1 cellular context compared by ENCODE assay signal in the genomic region with DNA sequence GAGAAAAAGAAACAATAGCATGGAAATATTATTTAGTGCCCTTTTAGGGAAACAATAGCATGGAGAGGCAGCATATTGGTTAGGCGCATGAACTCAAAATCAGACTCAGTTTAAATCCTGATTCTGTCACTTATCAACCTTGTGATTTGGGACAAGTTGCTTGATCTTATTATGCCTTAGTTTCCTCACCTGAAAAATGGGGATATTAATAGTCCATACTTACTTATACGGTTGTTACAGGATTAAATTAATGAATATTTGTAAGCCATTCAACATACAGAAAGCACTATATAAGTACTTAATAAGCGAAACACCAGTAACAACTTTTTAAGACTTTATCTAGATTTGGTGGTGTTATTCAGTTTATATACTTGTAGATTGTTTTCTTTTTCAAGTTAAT.
TF ChIP-seq lines count a peak whose summit lies in the region.

No MANE protein-coding gene starts in this region.

TF ChIP-seq in HepG2, 621 proteins besides CTCF, POLR2A, EP300 and RAD21:
- TF ChIP-seq ZNF629 (CRISPR knock-in tag; conservative IDR thresholded peaks at IDR 0.05): peak; percentile 77
- TF ChIP-seq POGZ (CRISPR knock-in tag; IDR thresholded peaks at IDR 0.05): no peak
